Comparison of ENCODE assay signal across 15 cellular contexts in genomic region chr18:57431512-57432080, GRCh38. TPM values are rescaled to one million over a fixed set of nuclear protein-coding genes. Genes with fewer than 3 reads are reported as not detected.
DNase-seq lines count a peak whose midpoint lies in the region; ATAC-seq and TF ChIP-seq lines count a peak whose summit lies in the region.
"Had no signal": no experiment of that assay in that cellular context is flagged by ENCODE, and none has a peak within 500 bp of the region (broad histone marks: within the 10 kb centered on the region; RNA-seq: fewer than 3 reads in every experiment).

No MANE protein-coding gene starts in this region.

- no peaks in the 10 kb centered on the region for H3K9me3 ChIP-seq in HUES64 (ENCODE audit: insufficient read depth, low read depth, low read length)
- no peaks in the 10 kb centered on the region; the same call in 1 of the 2 replicates for H3K9me3 ChIP-seq in iPS-20b (ENCODE audit: insufficient read depth, low read depth, low read length)

- CTCF ChIA-PET in WTC11 (lab: Charles Lee) (interaction anchor here (0.7 to 1.7 kb wide), 2 partner anchors 13 to 16 kb away, joined by 3 to 9 read pairs; no protein-coding TSS in a partner anchor), GM10248 (lab: Yijun Ruan, JAX) (interaction anchor here (1.5 to 1.6 kb wide), 2 partner anchors 8 to 14 kb away, joined by 3 to 5 read pairs; no protein-coding TSS in a partner anchor)

- TF ChIP-seq CTCF in WTC11 (IDR thresholded peaks at IDR 0.05) (no peak), GM10248 (IDR thresholded peaks at IDR 0.05; ENCODE audit: control extremely low read depth, extremely low read depth, low read depth, missing control alignments) (no peak)

- peak overlapping the region; percentile 36; the same call in 1 of the 2 replicates for H3K4me3 ChIP-seq in HUES64 (ENCODE audit: low read length)
- H3K4me3 ChIP-seq in iPS-20b (ENCODE audit: low read length): 0 out of 2 replicates have a peak overlapping the region, but pooled peaks have one; percentile 60

- WGBS in HUES64: 2% methylated on average over 8 of the region's 12 CpGs

- H3K9ac ChIP-seq in HUES64 (ENCODE audit: low read depth, low read length) (no peak overlapping the region), iPS-20b (ENCODE audit: low read depth, low read length) (no peak overlapping the region)

- DNase-seq in WTC11 (ENCODE audit: low spot score) (no peak), GM10248 (ENCODE audit: extremely low spot score) (no peak), SHP77 (lab: John Stamatoyannopoulos, UW) (no peak), NK-92 (lab: John Stamatoyannopoulos, UW; ENCODE audit: unreplicated experiment) (no peak)
- no peak for DNase-seq in stimulated activated naive B cell treated with anti-CD40 and anti-IgM and Interleukin-4, amounts not matched to agents 10 μg/mL and 1 μg/mL and 100 μg/mL, for 72 hours
- DNase-seq: NCI-H1048, NCI-H187, NCI-H2171 treated with DMSO at 0.1 percent for 48 hours, NCI-H510A, NCI-H82, SIG-M5 had no signal

- POLR2A ChIA-PET in WTC11 (lab: Charles Lee) (no interaction called here), GM10248 (lab: Yijun Ruan, JAX) (no interaction called here)

- H3K4me3 Mint-ChIP-seq in WTC11: peak overlapping the region; percentile 53
- no peak overlapping the region for H3K4me3 Mint-ChIP-seq in stimulated activated naive B cell treated with anti-CD40 and anti-IgM and Interleukin-4, amounts not matched to agents 10 μg/mL and 1 μg/mL and 100 μg/mL, for 72 hours

- H3K27me3 Mint-ChIP-seq in WTC11 (ENCODE audit: low read depth): peaks cover 97% of the 10 kb centered on the region
- H3K27me3 Mint-ChIP-seq in stimulated activated naive B cell treated with anti-CD40 and anti-IgM and Interleukin-4, amounts not matched to agents 10 μg/mL and 1 μg/mL and 100 μg/mL, for 72 hours: peaks cover 60 to 79% of the 10 kb centered on the region in 2 donors

- peaks cover 93% of the 10 kb centered on the region for H3K27me3 ChIP-seq in HUES64 (ENCODE audit: insufficient read depth, low read length)
- H3K27me3 ChIP-seq in iPS-20b (ENCODE audit: insufficient read depth, low read length): peaks cover 93% of the 10 kb centered on the region

- no peaks in the 10 kb centered on the region for H3K36me3 ChIP-seq in HUES64 (ENCODE audit: insufficient read depth, low read length)
- no peaks in the 10 kb centered on the region for H3K36me3 ChIP-seq in iPS-20b (ENCODE audit: insufficient read depth, low read depth, low read length)

- peaks cover 65% of the 10 kb centered on the region for H3K4me1 Mint-ChIP-seq in WTC11
- peaks cover 6 to 34% of the 10 kb centered on the region in 2 donors for H3K4me1 Mint-ChIP-seq in stimulated activated naive B cell treated with anti-CD40 and anti-IgM and Interleukin-4, amounts not matched to agents 10 μg/mL and 1 μg/mL and 100 μg/mL, for 72 hours

- no peaks in the 10 kb centered on the region for H3K36me3 Mint-ChIP-seq in WTC11
- peaks cover 4 to 13% of the 10 kb centered on the region in 2 donors for H3K36me3 Mint-ChIP-seq in stimulated activated naive B cell treated with anti-CD40 and anti-IgM and Interleukin-4, amounts not matched to agents 10 μg/mL and 1 μg/mL and 100 μg/mL, for 72 hours

- H3K4me1 ChIP-seq in HUES64 (ENCODE audit: insufficient read depth, low read length): peaks cover 53% of the 10 kb centered on the region
- peaks cover 41% of the 10 kb centered on the region for H3K4me1 ChIP-seq in iPS-20b (ENCODE audit: insufficient read depth, low read length)

- H3K27ac ChIP-seq in HUES64 (ENCODE audit: low read depth, low read length) (no peak overlapping the region), iPS-20b (ENCODE audit: low read length) (no peak overlapping the region)

- no peak for ATAC-seq in WTC11
- ATAC-seq in stimulated activated naive B cell treated with anti-CD40 and anti-IgM and Interleukin-4, amounts not matched to agents 10 μg/mL and 1 μg/mL and 100 μg/mL, for 72 hours (replicated peaks): no peak
- ATAC-seq: HCT116 had no signal

- H3K9me3 Mint-ChIP-seq in WTC11: no peaks in the 10 kb centered on the region
- H3K9me3 Mint-ChIP-seq in stimulated activated naive B cell treated with anti-CD40 and anti-IgM and Interleukin-4, amounts not matched to agents 10 μg/mL and 1 μg/mL and 100 μg/mL, for 72 hours: peaks cover 3 to 5% of the 10 kb centered on the region in 2 donors

- H3K27ac Mint-ChIP-seq in WTC11: no peak overlapping the region
- H3K27ac Mint-ChIP-seq in stimulated activated naive B cell treated with anti-CD40 and anti-IgM and Interleukin-4, amounts not matched to agents 10 μg/mL and 1 μg/mL and 100 μg/mL, for 72 hours: peak overlapping the region; percentile 25

TF ChIP-seq in WTC11, 78 proteins besides CTCF, POLR2A, EP300 and RAD21:
- no peak for TF ChIP-seq MXD4 (CRISPR knock-in tag; IDR thresholded peaks at IDR 0.05; ENCODE audit: borderline replicate concordance)
- TF ChIP-seq MYBL2 (CRISPR knock-in tag; IDR thresholded peaks at IDR 0.05): no peak
- no peak for TF ChIP-seq PRRX2 (CRISPR knock-in tag; IDR thresholded peaks at IDR 0.05)
- no peak for TF ChIP-seq TEAD4 (CRISPR knock-in tag; IDR thresholded peaks at IDR 0.05)
- no peak for TF ChIP-seq ZNF138 (CRISPR knock-in tag; conservative IDR thresholded peaks at IDR 0.05)
- no peak for TF ChIP-seq GRHL2 (CRISPR knock-in tag; IDR thresholded peaks at IDR 0.05; ENCODE audit: insufficient replicate concordance, severe bottlenecking)
- TF ChIP-seq RORB (CRISPR knock-in tag; IDR thresholded peaks at IDR 0.05): no peak
- TF ChIP-seq E2F1 (CRISPR knock-in tag; IDR thresholded peaks at IDR 0.05): no peak
- no peak for TF ChIP-seq ATF2 (CRISPR knock-in tag; IDR thresholded peaks at IDR 0.05; ENCODE audit: borderline replicate concordance, low read depth)

RNA-seq across cellular contexts. Expression of gene ONECUT2, which starts 3.6 kb away (rescaled TPM):
- polyA plus RNA-seq in HUES64 (2013, experiment 1 of 2): 1.00 TPM
- polyA plus RNA-seq in HUES64 (2013, experiment 2 of 2): 1.6 TPM
- total RNA-seq in WTC11 (2021): 0.87 to 1.9 TPM (median 1.6 TPM) in 3 replicates
- polyA plus RNA-seq: BJ had no signal
